Comparison of ENCODE assay signal across 22 cellular contexts in genomic region chr13:94390881-94391280, GRCh38.
"Had no signal": no experiment of that assay in that cellular context is flagged by ENCODE, and none has a peak within 500 bp of the region (broad histone marks: within the 10 kb centered on the region; RNA-seq: fewer than 3 reads in every experiment).

No MANE protein-coding gene starts in this region.

- H3K27me3 Mint-ChIP-seq: type B pancreatic cell had no signal

- H3K9ac ChIP-seq: neural progenitor cell had no signal

- DNase-seq: activated CD4-positive, alpha-beta T cell treated with anti-CD3 and anti-CD28 coated beads for 1 hour; activated CD4-positive, alpha-beta T cell treated with anti-CD3 and anti-CD28 coated beads, Interleukin-2, amount 50 U/mL, for 4 hours; activated effector memory CD4-positive, alpha-beta T cell treated with anti-CD3 and anti-CD28 coated beads, Interleukin-2, amount 50 U/mL, for 16 hours; activated naive CD4-positive, alpha-beta T cell treated with anti-CD3 and anti-CD28 coated beads, Interleukin-2, amount 50 U/mL, for 16 hours; activated T-cell treated with anti-CD3 and anti-CD28 coated beads, Interleukin-2, amount 50 U/mL, for 72 hours; aorta; mucosa of descending colon; naive thymus-derived CD4-positive, alpha-beta T cell; psoas muscle; right cardiac atrium; small intestine; stimulated activated CD4-positive, alpha-beta T cell treated with anti-CD3 and anti-CD28 coated beads, Interleukin-15, amount 100 ng/mL, for 24 hours; stimulated activated CD4-positive, alpha-beta T cell treated with anti-CD3 and anti-CD28 coated beads, Interleukin-2, amount 100 ng/mL, for 48 hours; stomach; T-helper 17 cell; testis; WERI-Rb-1 had no signal

- H3K4me1 ChIP-seq: psoas muscle, stomach, testis had no signal

- H3K27me3 ChIP-seq: hepatocyte, neural progenitor cell, stomach, testis had no signal

- H3K4me3 ChIP-seq: hepatocyte, mucosa of descending colon, neural progenitor cell, psoas muscle, stomach, testis had no signal

- H3K9me3 Mint-ChIP-seq: activated T-cell treated with anti-CD3 and anti-CD28 coated beads, Interleukin-2, amount 50 U/mL, for 72 hours; memory B cell; naive thymus-derived CD4-positive, alpha-beta T cell; neural progenitor cell; type B pancreatic cell had no signal

- H3K79me2 ChIP-seq: hepatocyte had no signal

- FAIRE-seq: small intestine had no signal

- H3K27ac Mint-ChIP-seq: activated T-cell treated with anti-CD3 and anti-CD28 coated beads, Interleukin-2, amount 50 U/mL, for 72 hours; memory B cell; naive thymus-derived CD4-positive, alpha-beta T cell; neural progenitor cell; T-helper 17 cell; type B pancreatic cell had no signal

- H3K4me1 Mint-ChIP-seq: memory B cell, T-helper 17 cell had no signal

- H3K9me3 ChIP-seq: mucosa of descending colon, psoas muscle, stomach, testis had no signal

- H2AFZ ChIP-seq: hepatocyte, neural progenitor cell had no signal

- H3K4me2 ChIP-seq: hepatocyte, neural progenitor cell had no signal

- H3K36me3 ChIP-seq: neural progenitor cell, stomach had no signal

- H3K27ac ChIP-seq: epithelial cell of prostate, hepatocyte, neural progenitor cell, psoas muscle, stomach, testis, WERI-Rb-1 had no signal

- H3K4me3 Mint-ChIP-seq: activated T-cell treated with anti-CD3 and anti-CD28 coated beads, Interleukin-2, amount 50 U/mL, for 72 hours; memory B cell; naive thymus-derived CD4-positive, alpha-beta T cell; neural progenitor cell; T-helper 17 cell; type B pancreatic cell had no signal

- ATAC-seq: activated T-cell treated with anti-CD3 and anti-CD28 coated beads, Interleukin-2, amount 50 U/mL, for 72 hours; mucosa of descending colon; naive thymus-derived CD4-positive, alpha-beta T cell; psoas muscle; right cardiac atrium; T-helper 17 cell had no signal

- H3K36me3 Mint-ChIP-seq: memory B cell, neural progenitor cell, type B pancreatic cell had no signal
